Comparison of ENCODE assay signal across 18 cellular contexts in genomic region chr7:15963206-15963605, GRCh38.
DNase-seq lines count a peak whose midpoint lies in the region; FAIRE-seq and TF ChIP-seq lines count a peak whose summit lies in the region.
"Had no signal": no experiment of that assay in that cellular context is flagged by ENCODE, and none has a peak within 500 bp of the region (broad histone marks: within the 10 kb centered on the region; RNA-seq: fewer than 3 reads in every experiment).

No MANE protein-coding gene starts in this region.

- H3K9ac ChIP-seq in Loucy (ENCODE audit: low read depth, low read length, poor library complexity, severe bottlenecking) (no peak overlapping the region), endothelial cell of umbilical vein (replicated peaks; ENCODE audit: extremely low read depth, insufficient read depth, low read length) (no peak overlapping the region), neural progenitor cell (no peak overlapping the region)

- H3F3A ChIP-seq in Loucy (ENCODE audit: low read depth) = no peaks in the 10 kb centered on the region
- no peaks in the 10 kb centered on the region for H3F3A ChIP-seq in neural progenitor cell (ENCODE audit: low read depth)

- H4K20me1 ChIP-seq in Loucy (ENCODE audit: insufficient read depth, low read length, poor library complexity, severe bottlenecking) (no peaks in the 10 kb centered on the region), endothelial cell of umbilical vein (replicated peaks; ENCODE audit: control insufficient read depth, extremely low read depth, insufficient read depth, low read length) (no peaks in the 10 kb centered on the region), neural progenitor cell (ENCODE audit: low read depth) (no peaks in the 10 kb centered on the region)

- peaks cover 8% of the 10 kb centered on the region for H3K4me1 ChIP-seq in Loucy (ENCODE audit: insufficient read depth, low read length, poor library complexity, severe bottlenecking)
- H3K4me1 ChIP-seq in endothelial cell of umbilical vein (ENCODE audit: control insufficient read depth, extremely low read depth, insufficient read depth, low read length) = peaks cover 6% of the 10 kb centered on the region
- H3K4me1 ChIP-seq in neural progenitor cell = no peaks in the 10 kb centered on the region

- H3K36me3 Mint-ChIP-seq in neural progenitor cell = no peaks in the 10 kb centered on the region
- H3K36me3 Mint-ChIP-seq: CD4-positive, alpha-beta memory T cell had no signal

- H3K27me3 Mint-ChIP-seq in neural progenitor cell (ENCODE audit: insufficient read depth, low read depth) = no peaks in the 10 kb centered on the region
- H3K27me3 Mint-ChIP-seq: B cell; CD4-positive, alpha-beta memory T cell had no signal

- H3K27ac Mint-ChIP-seq in neural progenitor cell = no peak overlapping the region
- H3K27ac Mint-ChIP-seq: B cell; CD4-positive, alpha-beta memory T cell had no signal

- FAIRE-seq in endothelial cell of umbilical vein (lab: Jason Lieb, UNC) = no peak
- FAIRE-seq: GM12892, GM19239, H54, HepG2, HTR-8/SVneo had no signal

- no peaks in the 10 kb centered on the region for H3K4me1 Mint-ChIP-seq in neural progenitor cell
- H3K4me1 Mint-ChIP-seq: B cell; CD4-positive, alpha-beta memory T cell had no signal

- H3K27me3 ChIP-seq in Loucy (ENCODE audit: insufficient read depth, low read length, poor library complexity, severe bottlenecking) = no peaks in the 10 kb centered on the region
- H3K27me3 ChIP-seq in endothelial cell of umbilical vein (ENCODE audit: control insufficient read depth in 2 of 2, insufficient read depth in 2 of 2, low read length in 2 of 2) = no peaks in the 10 kb centered on the region
- no peaks in the 10 kb centered on the region for H3K27me3 ChIP-seq in neural progenitor cell

- H3K27ac ChIP-seq in endothelial cell of umbilical vein (ENCODE audit: insufficient read depth, low read depth, low read length) = no peak overlapping the region
- H3K27ac ChIP-seq in neural progenitor cell = no peak overlapping the region
- H3K27ac ChIP-seq: C4-2B had no signal

- H3K4me3 Mint-ChIP-seq in neural progenitor cell = no peak overlapping the region
- H3K4me3 Mint-ChIP-seq: B cell; CD4-positive, alpha-beta memory T cell had no signal

- H2AFZ ChIP-seq in Loucy (ENCODE audit: low read length) (peak overlapping the region; percentile 78), endothelial cell of umbilical vein (ENCODE audit: low read depth, low read length) (peak overlapping the region; percentile 71), neural progenitor cell (replicated peaks) (peak overlapping the region; percentile 55)

- no peaks in the 10 kb centered on the region for H3K9me2 ChIP-seq in Loucy (replicated peaks; ENCODE audit: low read depth, low read length)

- H3K4me3 ChIP-seq in Loucy (ENCODE audit: low read length, poor library complexity, severe bottlenecking) (no peak overlapping the region), endothelial cell of umbilical vein (replicated peaks in 1 of 3; ENCODE audit: insufficient read depth in 1 of 3, low read depth in 1 of 3, low read length in 3 of 3) (no peak overlapping the region), neural progenitor cell (no peak overlapping the region)

- H3K36me3 ChIP-seq in Loucy (ENCODE audit: insufficient read depth, low read length) (no peaks in the 10 kb centered on the region), endothelial cell of umbilical vein (ENCODE audit: control insufficient read depth in 2 of 2, extremely low read depth in 1 of 2, insufficient read depth in 2 of 2, low read length in 2 of 2) (no peaks in the 10 kb centered on the region), neural progenitor cell (no peaks in the 10 kb centered on the region)

- H3K79me2 ChIP-seq in Loucy (ENCODE audit: insufficient read depth, low read length) (no peaks in the 10 kb centered on the region), endothelial cell of umbilical vein (ENCODE audit: control insufficient read depth, insufficient read depth, low read length) (no peaks in the 10 kb centered on the region), neural progenitor cell (ENCODE audit: low read depth) (no peaks in the 10 kb centered on the region)

- TF ChIP-seq CTCF in Loucy (conservative IDR thresholded peaks at IDR 0.05; ENCODE audit: low read length) = no peak
- no peak for TF ChIP-seq CTCF in endothelial cell of umbilical vein (IDR thresholded peaks at IDR 0.05; ENCODE audit: extremely low read depth in 1 of 2, insufficient read depth in 1 of 2, low read depth in 1 of 2, low read length in 2 of 2)
- TF ChIP-seq CTCF in neural progenitor cell (IDR thresholded peaks at IDR 0.05) = no peak

- dilution Hi-C loops in endothelial cell of umbilical vein (cut with MboI; ENCODE audit: extremely low pct_ligation_motif_present, low sequenced_read_pairs) = no loop called here

- CTCF ChIA-PET in endothelial cell of umbilical vein (lab: Charles Lee) = interaction anchor here (1.9 kb wide), 1 partner anchor 10 kb away, joined by 11 read pairs; no protein-coding TSS in a partner anchor

- peak; percentile 0 to 43 for DNase-seq in NCI-H2081 (lab: John Stamatoyannopoulos, UW)
- DNase-seq in NCI-H2081 treated with DMSO at 0.1 percent for 48 hours (lab: John Stamatoyannopoulos, UW) = no peak
- DNase-seq in endothelial cell of umbilical vein (ENCODE audit: low read depth, low spot score) = peak; percentile 69
- DNase-seq in neural progenitor cell (ENCODE audit: low spot score) = no peak
- no peak for DNase-seq in NCI-H526 (lab: John Stamatoyannopoulos, UW)
- no peak for DNase-seq in NCI-H1930 (lab: John Stamatoyannopoulos, UW)
- no peak for DNase-seq in SKM-1 (lab: John Stamatoyannopoulos, UW; ENCODE audit: unreplicated experiment)
- DNase-seq: CD4-positive, alpha-beta memory T cell; DND-41; GDM1 had no signal

- POLR2A ChIA-PET in endothelial cell of umbilical vein (lab: Charles Lee) = no interaction called here

- H3K4me2 ChIP-seq in Loucy (ENCODE audit: low read depth, low read length, poor library complexity, severe bottlenecking) (peak overlapping the region; percentile 37), endothelial cell of umbilical vein (ENCODE audit: insufficient read depth, low read length) (peak overlapping the region; percentile 51), neural progenitor cell (no peak overlapping the region)

- H3K9me3 Mint-ChIP-seq in neural progenitor cell = no peaks in the 10 kb centered on the region

- H3K9me1 ChIP-seq in endothelial cell of umbilical vein (replicated peaks; ENCODE audit: control insufficient read depth, extremely low read depth, insufficient read depth, low read length) = no peaks in the 10 kb centered on the region

- TF ChIP-seq POLR2A in endothelial cell of umbilical vein (IDR thresholded peaks at IDR 0.05; ENCODE audit: low read depth, low read length) = no peak

- intact Hi-C loops in endothelial cell of umbilical vein (cut with micrococcal nuclease) = no loop called here

- no TSS peak for BruUV-seq in endothelial cell of umbilical vein (replicated peaks; lab: Mats Ljungman, UMichigan)

- H3K9me3 ChIP-seq in Loucy (ENCODE audit: insufficient read depth, low read depth, low read length) (no peaks in the 10 kb centered on the region), endothelial cell of umbilical vein (replicated peaks; ENCODE audit: control insufficient read depth, insufficient read depth, low read length) (no peaks in the 10 kb centered on the region), neural progenitor cell (ENCODE audit: low read depth) (no peaks in the 10 kb centered on the region)

TF ChIP-seq in endothelial cell of umbilical vein, 7 proteins besides CTCF, POLR2A, EP300 and RAD21:
- no peak for TF ChIP-seq MYC (IDR thresholded peaks at IDR 0.05; ENCODE audit: low read depth, low read length)
- TF ChIP-seq GATA2 (IDR thresholded peaks at IDR 0.05; ENCODE audit: insufficient read depth, insufficient read length, low read depth, low read length) = no peak
- no peak for TF ChIP-seq MAX (IDR thresholded peaks at IDR 0.05; ENCODE audit: insufficient read depth, insufficient read length)
- TF ChIP-seq FOS (IDR thresholded peaks at IDR 0.05; ENCODE audit: borderline replicate concordance, insufficient read depth, low read length) = no peak
- TF ChIP-seq POLR2AphosphoS5 (IDR thresholded peaks at IDR 0.05; ENCODE audit: insufficient read depth, low read depth, low read length) = peak; percentile 18
- no peak for TF ChIP-seq JUN (IDR thresholded peaks at IDR 0.05; ENCODE audit: borderline replicate concordance, insufficient read depth, insufficient read length, low read depth)
- no peak for TF ChIP-seq EZH2 (IDR thresholded peaks at IDR 0.05; ENCODE audit: borderline replicate concordance, low read depth, low read length, severe bottlenecking)

Comparison
In these comparisons a context has a peak if more than half of its experiments do, and no peak if none do; other contexts are left out.
1. DNase-seq: peak in NCI-H2081 (2 of 2) and endothelial cell of umbilical vein (single experiment); none in NCI-H2081 treated with DMSO at 0.1 percent for 48 hours (single experiment), neural progenitor cell (single experiment), NCI-H526 (0 of 2), NCI-H1930 (0 of 2) and SKM-1 (single experiment).
2. Peak in every context shown above with its lines, with median percentiles within 50 percentile points of each other: H2AFZ ChIP-seq.